In genomic region chrX:153226344-153227190, GRCh38 we compare ENCODE assay signal across 1 cellular context.
TF ChIP-seq lines count a peak whose summit lies in the region.

No MANE protein-coding gene starts in this region.

TF ChIP-seq in K562, 482 proteins besides CTCF, POLR2A, EP300 and RAD21 (continued from another document):
- TF ChIP-seq ZBTB40 (IDR thresholded peaks at IDR 0.05) (no peak), ZBTB40 (CRISPR knock-in tag; IDR thresholded peaks at IDR 0.05) (no peak), ARID4B (CRISPR knock-in tag; IDR thresholded peaks at IDR 0.05) (no peak), ZNF311 (CRISPR knock-in tag; IDR thresholded peaks at IDR 0.05) (no peak), NR2C2 (CRISPR knock-in tag; IDR thresholded peaks at IDR 0.05) (no peak), NR2C2 (tag; IDR thresholded peaks at IDR 0.05) (0 out of 2 replicates have a peak, but pooled peaks have one; percentile 17), NRF1 (conservative IDR thresholded peaks at IDR 0.05 in 1 of 2, IDR thresholded peaks at IDR 0.05 in 1 of 2) (peak; percentile 48 to 55), TBL1XR1 (IDR thresholded peaks at IDR 0.05; ENCODE audit: low read length in 2 of 2) (no peak), CCAR2 (IDR thresholded peaks at IDR 0.05; ENCODE audit: low read depth, low read length) (no peak), MAX (CRISPR knock-in tag; IDR thresholded peaks at IDR 0.05) (no peak), TEAD1 (CRISPR knock-in tag; IDR thresholded peaks at IDR 0.05) (no peak; a peak in 1 of 4 replicates), ZNF764 (CRISPR knock-in tag; IDR thresholded peaks at IDR 0.05; ENCODE audit: low read depth) (no peak), NR3C1 (CRISPR knock-in tag; IDR thresholded peaks at IDR 0.05) (no peak), ETV1 (tag; conservative IDR thresholded peaks at IDR 0.05; ENCODE audit: low read depth) (no peak)
- TF ChIP-seq, protein P1, sequence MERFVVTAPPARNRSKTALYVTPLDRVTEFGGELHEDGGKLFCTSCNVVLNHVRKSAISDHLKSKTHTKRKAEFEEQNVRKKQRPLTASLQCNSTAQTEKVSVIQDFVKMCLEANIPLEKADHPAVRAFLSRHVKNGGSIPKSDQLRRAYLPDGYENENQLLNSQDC (CRISPR knock-in tag; IDR thresholded peaks at IDR 0.05) = no peak
- TF ChIP-seq, protein P2, sequence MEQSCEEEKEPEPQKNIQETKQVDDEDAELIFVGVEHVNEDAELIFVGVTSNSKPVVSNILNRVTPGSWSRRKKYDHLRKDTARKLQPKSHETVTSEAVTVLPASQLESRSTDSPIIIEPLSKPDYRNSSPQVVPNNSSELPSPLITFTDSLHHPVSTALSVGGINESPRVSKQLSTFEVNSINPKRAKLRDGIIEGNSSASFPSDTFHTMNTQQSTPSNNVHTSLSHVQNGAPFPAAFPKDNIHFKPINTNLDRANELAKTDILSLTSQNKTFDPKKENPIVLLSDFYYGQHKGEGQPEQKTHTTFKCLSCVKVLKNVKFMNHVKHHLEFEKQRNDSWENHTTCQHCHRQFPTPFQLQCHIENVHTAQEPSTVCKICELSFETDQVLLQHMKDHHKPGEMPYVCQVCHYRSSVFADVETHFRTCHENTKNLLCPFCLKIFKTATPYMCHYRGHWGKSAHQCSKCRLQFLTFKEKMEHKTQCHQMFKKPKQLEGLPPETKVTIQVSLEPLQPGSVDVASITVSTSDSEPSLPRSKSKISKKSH (CRISPR knock-in tag; IDR thresholded peaks at IDR 0.05) = no peak
- TF ChIP-seq, protein P3, sequence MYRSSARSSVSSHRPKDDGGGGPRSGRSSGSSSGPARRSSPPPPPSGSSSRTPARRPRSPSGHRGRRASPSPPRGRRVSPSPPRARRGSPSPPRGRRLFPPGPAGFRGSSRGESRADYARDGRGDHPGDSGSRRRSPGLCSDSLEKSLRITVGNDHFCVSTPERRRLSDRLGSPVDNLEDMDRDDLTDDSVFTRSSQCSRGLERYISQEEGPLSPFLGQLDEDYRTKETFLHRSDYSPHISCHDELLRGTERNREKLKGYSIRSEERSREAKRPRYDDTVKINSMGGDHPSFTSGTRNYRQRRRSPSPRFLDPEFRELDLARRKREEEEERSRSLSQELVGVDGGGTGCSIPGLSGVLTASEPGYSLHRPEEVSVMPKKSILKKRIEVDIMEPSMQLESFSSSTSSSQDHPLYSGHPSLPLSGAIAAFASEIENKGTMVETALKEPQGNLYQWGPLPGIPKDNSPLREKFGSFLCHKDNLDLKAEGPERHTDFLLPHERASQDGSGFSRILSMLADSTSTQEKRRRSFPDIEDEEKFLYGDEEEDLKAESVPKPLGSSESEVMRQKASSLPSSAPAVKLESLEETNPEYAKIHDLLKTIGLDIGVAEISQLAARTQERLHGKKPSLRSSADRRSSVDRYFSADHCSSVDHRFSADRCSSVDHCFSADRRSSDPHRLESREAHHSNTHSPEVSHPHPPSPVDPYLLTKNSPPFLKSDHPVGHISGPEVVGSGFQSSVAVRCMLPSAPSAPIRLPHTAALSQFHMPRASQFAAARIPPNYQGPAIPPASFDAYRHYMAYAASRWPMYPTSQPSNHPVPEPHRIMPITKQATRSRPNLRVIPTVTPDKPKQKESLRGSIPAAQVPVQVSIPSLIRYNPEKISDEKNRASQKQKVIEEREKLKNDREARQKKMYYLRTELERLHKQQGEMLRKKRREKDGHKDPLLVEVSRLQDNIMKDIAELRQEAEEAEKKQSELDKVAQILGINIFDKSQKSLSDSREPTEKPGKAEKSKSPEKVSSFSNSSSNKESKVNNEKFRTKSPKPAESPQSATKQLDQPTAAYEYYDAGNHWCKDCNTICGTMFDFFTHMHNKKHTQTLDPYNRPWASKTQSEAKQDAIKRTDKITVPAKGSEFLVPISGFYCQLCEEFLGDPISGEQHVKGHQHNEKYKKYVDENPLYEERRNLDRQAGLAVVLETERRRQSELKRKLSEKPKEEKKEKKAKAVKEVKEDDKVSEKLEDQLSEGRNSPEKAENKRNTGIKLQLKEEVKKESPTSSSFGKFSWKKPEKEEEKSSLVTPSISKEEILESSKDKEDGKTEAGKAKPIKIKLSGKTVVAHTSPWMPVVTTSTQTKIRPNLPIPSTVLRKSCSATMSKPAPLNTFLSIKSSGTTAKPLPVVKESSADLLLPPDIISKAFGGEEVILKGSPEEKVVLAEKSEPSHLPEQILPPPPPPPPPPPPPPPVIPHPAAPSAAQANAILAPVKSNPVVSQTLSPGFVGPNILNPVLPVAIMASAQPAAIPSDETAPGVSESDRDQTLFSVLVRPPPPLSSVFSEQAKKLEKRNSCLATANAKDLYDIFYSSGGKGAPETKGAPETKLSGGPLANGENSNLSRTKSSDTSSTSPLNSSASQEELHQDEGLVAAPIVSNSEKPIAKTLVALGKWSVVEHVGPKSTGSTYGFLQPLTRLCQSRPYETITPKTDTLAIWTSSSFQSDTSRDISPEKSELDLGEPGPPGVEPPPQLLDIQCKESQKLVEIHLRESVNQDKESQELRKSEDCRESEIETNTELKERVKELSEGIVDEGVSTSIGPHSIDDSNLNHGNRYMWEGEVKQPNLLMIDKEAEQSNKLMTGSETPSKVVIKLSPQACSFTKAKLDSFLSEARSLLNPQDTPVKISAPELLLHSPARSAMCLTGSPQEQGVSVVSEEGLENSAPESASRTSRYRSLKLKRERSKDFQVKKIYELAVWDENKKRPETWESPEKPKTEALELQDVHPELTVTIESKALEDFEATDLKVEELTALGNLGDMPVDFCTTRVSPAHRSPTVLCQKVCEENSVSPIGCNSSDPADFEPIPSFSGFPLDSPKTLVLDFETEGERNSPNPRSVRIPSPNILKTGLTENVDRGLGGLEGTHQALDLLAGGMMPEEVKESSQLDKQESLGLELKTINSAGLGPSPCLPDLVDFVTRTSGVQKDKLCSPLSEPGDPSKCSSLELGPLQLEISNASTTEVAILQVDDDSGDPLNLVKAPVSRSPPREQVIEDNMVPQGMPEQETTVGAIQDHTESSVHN (IDR thresholded peaks at IDR 0.05; ENCODE audit: borderline replicate concordance in 1 of 2, low read depth in 1 of 2) = 0 out of 4 replicates have a peak, but pooled peaks of 1 of the 2 experiments have one; percentile 48
- TF ChIP-seq, protein P4, sequence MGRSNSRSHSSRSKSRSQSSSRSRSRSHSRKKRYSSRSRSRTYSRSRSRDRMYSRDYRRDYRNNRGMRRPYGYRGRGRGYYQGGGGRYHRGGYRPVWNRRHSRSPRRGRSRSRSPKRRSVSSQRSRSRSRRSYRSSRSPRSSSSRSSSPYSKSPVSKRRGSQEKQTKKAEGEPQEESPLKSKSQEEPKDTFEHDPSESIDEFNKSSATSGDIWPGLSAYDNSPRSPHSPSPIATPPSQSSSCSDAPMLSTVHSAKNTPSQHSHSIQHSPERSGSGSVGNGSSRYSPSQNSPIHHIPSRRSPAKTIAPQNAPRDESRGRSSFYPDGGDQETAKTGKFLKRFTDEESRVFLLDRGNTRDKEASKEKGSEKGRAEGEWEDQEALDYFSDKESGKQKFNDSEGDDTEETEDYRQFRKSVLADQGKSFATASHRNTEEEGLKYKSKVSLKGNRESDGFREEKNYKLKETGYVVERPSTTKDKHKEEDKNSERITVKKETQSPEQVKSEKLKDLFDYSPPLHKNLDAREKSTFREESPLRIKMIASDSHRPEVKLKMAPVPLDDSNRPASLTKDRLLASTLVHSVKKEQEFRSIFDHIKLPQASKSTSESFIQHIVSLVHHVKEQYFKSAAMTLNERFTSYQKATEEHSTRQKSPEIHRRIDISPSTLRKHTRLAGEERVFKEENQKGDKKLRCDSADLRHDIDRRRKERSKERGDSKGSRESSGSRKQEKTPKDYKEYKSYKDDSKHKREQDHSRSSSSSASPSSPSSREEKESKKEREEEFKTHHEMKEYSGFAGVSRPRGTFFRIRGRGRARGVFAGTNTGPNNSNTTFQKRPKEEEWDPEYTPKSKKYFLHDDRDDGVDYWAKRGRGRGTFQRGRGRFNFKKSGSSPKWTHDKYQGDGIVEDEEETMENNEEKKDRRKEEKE (IDR thresholded peaks at IDR 0.05; ENCODE audit: borderline replicate concordance in 1 of 2, control insufficient read depth in 1 of 2, low read depth in 2 of 2, low read length in 1 of 2) = no peak
TF ChIP-seq in K562: peak in this region for 40.
